In the genomic region with DNA sequence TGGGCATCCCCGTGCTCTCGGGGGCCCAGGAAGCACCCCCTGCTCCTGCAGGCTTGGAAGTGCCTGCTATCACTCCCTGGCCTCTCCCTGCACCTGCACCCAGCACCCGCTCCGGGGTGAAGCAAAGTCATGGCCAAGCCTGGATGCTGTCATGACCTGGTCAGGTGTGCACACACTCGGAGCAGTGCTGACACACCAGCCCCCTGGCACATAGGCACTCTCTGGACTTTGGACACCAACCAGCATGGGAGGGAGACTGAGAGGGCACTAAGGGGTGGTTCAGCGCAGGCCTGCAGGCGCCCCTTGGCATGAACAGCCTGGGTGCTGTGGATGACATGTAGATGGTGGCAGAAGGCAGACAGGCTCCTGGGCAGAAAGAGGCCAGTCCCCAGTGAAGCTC, we compare ENCODE assay signal across 1 cellular context.
TF ChIP-seq lines count a peak whose summit lies in the region.

No MANE protein-coding gene starts in this region.

TF ChIP-seq in HepG2, 621 proteins besides CTCF, POLR2A, EP300 and RAD21:
- TF ChIP-seq, protein P1, sequence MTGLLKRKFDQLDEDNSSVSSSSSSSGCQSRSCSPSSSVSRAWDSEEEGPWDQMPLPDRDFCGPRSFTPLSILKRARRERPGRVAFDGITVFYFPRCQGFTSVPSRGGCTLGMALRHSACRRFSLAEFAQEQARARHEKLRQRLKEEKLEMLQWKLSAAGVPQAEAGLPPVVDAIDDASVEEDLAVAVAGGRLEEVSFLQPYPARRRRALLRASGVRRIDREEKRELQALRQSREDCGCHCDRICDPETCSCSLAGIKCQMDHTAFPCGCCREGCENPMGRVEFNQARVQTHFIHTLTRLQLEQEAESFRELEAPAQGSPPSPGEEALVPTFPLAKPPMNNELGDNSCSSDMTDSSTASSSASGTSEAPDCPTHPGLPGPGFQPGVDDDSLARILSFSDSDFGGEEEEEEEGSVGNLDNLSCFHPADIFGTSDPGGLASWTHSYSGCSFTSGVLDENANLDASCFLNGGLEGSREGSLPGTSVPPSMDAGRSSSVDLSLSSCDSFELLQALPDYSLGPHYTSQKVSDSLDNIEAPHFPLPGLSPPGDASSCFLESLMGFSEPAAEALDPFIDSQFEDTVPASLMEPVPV (CRISPR knock-in tag; IDR thresholded peaks at IDR 0.05) = no peak
- TF ChIP-seq, protein P2, sequence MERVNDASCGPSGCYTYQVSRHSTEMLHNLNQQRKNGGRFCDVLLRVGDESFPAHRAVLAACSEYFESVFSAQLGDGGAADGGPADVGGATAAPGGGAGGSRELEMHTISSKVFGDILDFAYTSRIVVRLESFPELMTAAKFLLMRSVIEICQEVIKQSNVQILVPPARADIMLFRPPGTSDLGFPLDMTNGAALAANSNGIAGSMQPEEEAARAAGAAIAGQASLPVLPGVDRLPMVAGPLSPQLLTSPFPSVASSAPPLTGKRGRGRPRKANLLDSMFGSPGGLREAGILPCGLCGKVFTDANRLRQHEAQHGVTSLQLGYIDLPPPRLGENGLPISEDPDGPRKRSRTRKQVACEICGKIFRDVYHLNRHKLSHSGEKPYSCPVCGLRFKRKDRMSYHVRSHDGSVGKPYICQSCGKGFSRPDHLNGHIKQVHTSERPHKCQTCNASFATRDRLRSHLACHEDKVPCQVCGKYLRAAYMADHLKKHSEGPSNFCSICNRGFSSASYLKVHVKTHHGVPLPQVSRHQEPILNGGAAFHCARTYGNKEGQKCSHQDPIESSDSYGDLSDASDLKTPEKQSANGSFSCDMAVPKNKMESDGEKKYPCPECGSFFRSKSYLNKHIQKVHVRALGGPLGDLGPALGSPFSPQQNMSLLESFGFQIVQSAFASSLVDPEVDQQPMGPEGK (CRISPR knock-in tag; IDR thresholded peaks at IDR 0.05) = no peak
- no peak for TF ChIP-seq KDM2A (CRISPR knock-in tag; IDR thresholded peaks at IDR 0.05; ENCODE audit: borderline replicate concordance, low read depth)
- TF ChIP-seq ZNF883 (CRISPR knock-in tag; IDR thresholded peaks at IDR 0.05; ENCODE audit: not compliant biosample characterization) = no peak
- TF ChIP-seq CHD2 (IDR thresholded peaks at IDR 0.05; ENCODE audit: low read depth, low read length) = no peak
- no peak for TF ChIP-seq ZBTB7B (CRISPR knock-in tag; IDR thresholded peaks at IDR 0.05)
- TF ChIP-seq ZFP37 (CRISPR knock-in tag; IDR thresholded peaks at IDR 0.05; ENCODE audit: borderline replicate concordance) = no peak
